Comparison of ENCODE assay signal across 13 cellular contexts in genomic region chr2:165897741-165898140, GRCh38. TPM values are rescaled to one million over a fixed set of nuclear protein-coding genes. Genes with fewer than 3 reads are reported as not detected.
A peak's percentile ranks its signal among the peaks of the same experiment; 100 is the strongest.
DNase-seq lines count a peak whose midpoint lies in the region; ATAC-seq and TF ChIP-seq lines count a peak whose summit lies in the region.
"Had no signal": no experiment of that assay in that cellular context is flagged by ENCODE, and none has a peak within 500 bp of the region (broad histone marks: within the 10 kb centered on the region; RNA-seq: fewer than 3 reads in every experiment).

No MANE protein-coding gene starts in this region.

- no peaks in the 10 kb centered on the region for H3K27me3 ChIP-seq in osteoblast (ENCODE audit: insufficient read depth, low read length)
- no peaks in the 10 kb centered on the region for H3K27me3 ChIP-seq in brain microvascular endothelial cell (replicated peaks)

- H3K9me3 ChIP-seq in osteoblast (ENCODE audit: low read depth, low read length): no peaks in the 10 kb centered on the region

- H2AFZ ChIP-seq in osteoblast (ENCODE audit: low read length): no peak overlapping the region

- no peak for TF ChIP-seq POLR2A in GM18505 (IDR thresholded peaks at IDR 0.05; ENCODE audit: borderline replicate concordance, extremely low read depth, insufficient read depth, insufficient read length)

- H3K36me3 ChIP-seq in osteoblast (ENCODE audit: insufficient read depth, low read length): peaks cover 25% of the 10 kb centered on the region
- H3K36me3 ChIP-seq in brain microvascular endothelial cell (replicated peaks): peaks cover 10% of the 10 kb centered on the region

- in situ Hi-C loops in brain microvascular endothelial cell (cut with HindIII; ENCODE audit: low pct_ligation_motif_present, low sequenced_read_pairs): no loop called here

- H3K4me1 ChIP-seq in osteoblast (ENCODE audit: insufficient read depth, low read length): no peaks in the 10 kb centered on the region

- H3K4me3 ChIP-seq in osteoblast (ENCODE audit: insufficient read depth, low read length): no peak overlapping the region
- no peak overlapping the region for H3K4me3 ChIP-seq in brain microvascular endothelial cell (ENCODE audit: low read depth, low read length)
- H3K4me3 ChIP-seq: coronary artery had no signal

- H3K4me2 ChIP-seq in osteoblast (ENCODE audit: insufficient read depth, low read length): no peak overlapping the region

- TF ChIP-seq CTCF in osteoblast (IDR thresholded peaks at IDR 0.05; ENCODE audit: extremely low read depth, low read depth, low read length) (no peak), brain microvascular endothelial cell (IDR thresholded peaks at IDR 0.05; ENCODE audit: low read depth, low read length, missing control alignments) (no peak)

- no peak overlapping the region for H3K27ac ChIP-seq in osteoblast (ENCODE audit: low read depth, low read length)
- H3K27ac ChIP-seq in brain microvascular endothelial cell: no peak overlapping the region
- H3K27ac ChIP-seq: coronary artery had no signal

- DNase-seq in dermis blood vessel endothelial cell: peak; percentile 77
- no peak for DNase-seq in osteoblast (ENCODE audit: insufficient read length, low spot score, missing footprints)
- DNase-seq in brain microvascular endothelial cell: no peak
- DNase-seq in retina: no peak
- DNase-seq in NCI-H146 (lab: John Stamatoyannopoulos, UW): no peak
- DNase-seq: head of caudate nucleus, MM.1S had no signal

- H3K79me2 ChIP-seq in osteoblast (ENCODE audit: insufficient read depth, low read length): no peaks in the 10 kb centered on the region

- H4K20me1 ChIP-seq in osteoblast (ENCODE audit: insufficient read depth, low read length): no peaks in the 10 kb centered on the region

- ATAC-seq in GM18505 (IDR thresholded peaks at IDR 0.05; ENCODE audit: unreplicated experiment) (peak; percentile 37), GM21526 (IDR thresholded peaks at IDR 0.05; ENCODE audit: low FRiP score, unreplicated experiment) (peak; percentile 71), HG03354 (IDR thresholded peaks at IDR 0.05; ENCODE audit: poor library complexity, severe bottlenecking, unreplicated experiment) (peak; percentile 62)
- ATAC-seq: activated T-helper 17 cell treated with anti-CD3 and anti-CD28 coated beads, Interleukin-2, amount 50 U/mL, for 72 hours; WTC11 had no signal

RNA-seq across cellular contexts. Expression of gene TTC21B, which starts 55.8 kb away (rescaled TPM):
- total RNA-seq in dermis blood vessel endothelial cell (33.4 and 45.2 TPM in 2 replicates), osteoblast (25.7 and 29.8 TPM in 2 replicates)
